20 cellular contexts compared by ENCODE assay signal in the genomic region with DNA sequence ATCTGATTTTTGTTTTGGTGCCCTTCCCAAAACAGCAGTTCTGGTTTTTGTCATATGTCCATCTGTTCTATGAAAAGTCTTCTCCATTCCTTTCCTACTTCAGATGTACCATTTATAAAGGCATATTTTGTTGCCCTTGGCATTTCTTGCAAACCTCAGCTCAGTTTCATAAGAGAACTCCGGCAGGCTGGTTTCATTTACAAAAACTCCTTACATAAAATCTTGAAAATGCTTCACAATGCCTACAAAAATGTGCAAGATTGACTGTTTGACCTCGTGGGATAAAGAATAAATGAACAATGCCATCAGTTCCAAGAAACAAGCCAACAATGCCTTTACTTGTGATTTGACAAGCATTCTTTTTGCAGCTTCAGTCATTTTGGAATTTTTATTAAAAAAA. TPM values are rescaled to one million over a fixed set of nuclear protein-coding genes. Genes with fewer than 3 reads are reported as not detected.
DNase-seq lines count a peak whose midpoint lies in the region; TF ChIP-seq lines count a peak whose summit lies in the region.
"Had no signal": no experiment of that assay in that cellular context is flagged by ENCODE, and none has a peak within 500 bp of the region (broad histone marks: within the 10 kb centered on the region; RNA-seq: fewer than 3 reads in every experiment).

No MANE protein-coding gene starts in this region.

- intact Hi-C loops in activated T-helper 1 cell treated with anti-CD3 and anti-CD28 coated beads, Interleukin-12 subunit alpha, Interleukin-12 subunit beta, Interleukin-2, Interleukin-4 antibody, amounts not matched to agents 30 ng/mL and 10 ng/mL and 1 ng/mL, durations not matched to agents 14 hours and 24 hours and 36 hours (cut with micrococcal nuclease) = loop anchor here (5.0 kb wide), 1 partner anchor 65 kb away; a partner anchor contains a TSS

- H3K4me1 Mint-ChIP-seq in HFFc6 (ENCODE audit: low read depth) = peaks cover 47% of the 10 kb centered on the region
- H3K4me1 Mint-ChIP-seq in activated T-helper 1 cell treated with anti-CD3 and anti-CD28 coated beads, Interleukin-12 subunit alpha, Interleukin-12 subunit beta, Interleukin-2, Interleukin-4 antibody, amounts not matched to agents 30 ng/mL and 10 ng/mL and 1 ng/mL, durations not matched to agents 14 hours and 24 hours and 36 hours (ENCODE audit: low read depth) = peaks cover 5% of the 10 kb centered on the region
- H3K4me1 Mint-ChIP-seq: memory B cell; stimulated activated effector memory CD8-positive, alpha-beta T cell treated with anti-CD3 and anti-CD28 coated beads, Interleukin-12 subunit alpha, Interleukin-12 subunit beta, amount 100 ng/mL, for 72 hours had no signal

- H3K9me3 Mint-ChIP-seq in HFFc6 = no peaks in the 10 kb centered on the region
- no peaks in the 10 kb centered on the region for H3K9me3 Mint-ChIP-seq in activated T-helper 1 cell treated with anti-CD3 and anti-CD28 coated beads, Interleukin-12 subunit alpha, Interleukin-12 subunit beta, Interleukin-2, Interleukin-4 antibody, amounts not matched to agents 30 ng/mL and 10 ng/mL and 1 ng/mL, durations not matched to agents 14 hours and 24 hours and 36 hours
- H3K9me3 Mint-ChIP-seq: CD4-positive, CD25-positive, alpha-beta regulatory T cell; memory B cell; naive thymus-derived CD4-positive, alpha-beta T cell; stimulated activated effector memory CD8-positive, alpha-beta T cell treated with anti-CD3 and anti-CD28 coated beads, Interleukin-12 subunit alpha, Interleukin-12 subunit beta, amount 100 ng/mL, for 72 hours had no signal

- peak overlapping the region; percentile 14; the same call in 1 of the 2 replicates for H3K4me3 Mint-ChIP-seq in HFFc6
- H3K4me3 Mint-ChIP-seq in activated T-helper 1 cell treated with anti-CD3 and anti-CD28 coated beads, Interleukin-12 subunit alpha, Interleukin-12 subunit beta, Interleukin-2, Interleukin-4 antibody, amounts not matched to agents 30 ng/mL and 10 ng/mL and 1 ng/mL, durations not matched to agents 14 hours and 24 hours and 36 hours = no peak overlapping the region
- H3K4me3 Mint-ChIP-seq: CD4-positive, CD25-positive, alpha-beta regulatory T cell; memory B cell; naive thymus-derived CD4-positive, alpha-beta T cell; stimulated activated effector memory CD8-positive, alpha-beta T cell treated with anti-CD3 and anti-CD28 coated beads, Interleukin-12 subunit alpha, Interleukin-12 subunit beta, amount 100 ng/mL, for 72 hours had no signal

- H3K36me3 Mint-ChIP-seq in HFFc6 (ENCODE audit: low read depth) = peaks cover 62% of the 10 kb centered on the region
- H3K36me3 Mint-ChIP-seq in activated T-helper 1 cell treated with anti-CD3 and anti-CD28 coated beads, Interleukin-12 subunit alpha, Interleukin-12 subunit beta, Interleukin-2, Interleukin-4 antibody, amounts not matched to agents 30 ng/mL and 10 ng/mL and 1 ng/mL, durations not matched to agents 14 hours and 24 hours and 36 hours (ENCODE audit: low read depth) = peaks cover 59% of the 10 kb centered on the region

- no peaks in the 10 kb centered on the region; the same call in 1 of the 2 replicates for H3K27me3 Mint-ChIP-seq in HFFc6 (ENCODE audit: insufficient read depth)
- H3K27me3 Mint-ChIP-seq in activated T-helper 1 cell treated with anti-CD3 and anti-CD28 coated beads, Interleukin-12 subunit alpha, Interleukin-12 subunit beta, Interleukin-2, Interleukin-4 antibody, amounts not matched to agents 30 ng/mL and 10 ng/mL and 1 ng/mL, durations not matched to agents 14 hours and 24 hours and 36 hours (ENCODE audit: insufficient read depth) = no peaks in the 10 kb centered on the region
- H3K27me3 Mint-ChIP-seq: CD4-positive, CD25-positive, alpha-beta regulatory T cell; memory B cell; naive thymus-derived CD4-positive, alpha-beta T cell had no signal

- DNase-seq in AG08395 (ENCODE audit: low spot score) = peak; percentile 9
- DNase-seq in HFFc6 = peak; percentile 55
- peak; percentile 54 for DNase-seq in astrocyte of the hippocampus (ENCODE audit: low read depth, low spot score)
- DNase-seq in fibroblast of the conjunctiva (ENCODE audit: low read depth) = peak; percentile 28
- DNase-seq in hepatic stellate cell (ENCODE audit: low spot score) = no peak
- DNase-seq in stimulated activated CD4-positive, alpha-beta T cell treated with anti-CD3 and anti-CD28 coated beads, Interleukin-4, amount 100 ng/mL, for 24 hours = no peak
- DNase-seq in activated T-helper 1 cell treated with anti-CD3 and anti-CD28 coated beads, Interleukin-12 subunit alpha, Interleukin-12 subunit beta, Interleukin-2, Interleukin-4 antibody, amounts not matched to agents 30 ng/mL and 10 ng/mL and 1 ng/mL, durations not matched to agents 14 hours and 24 hours and 36 hours (ENCODE audit: low spot score) = no peak
- DNase-seq in OCI-M1 (lab: John Stamatoyannopoulos, UW) = no peak
- DNase-seq: activated CD4-positive, alpha-beta T cell treated with anti-CD3 and anti-CD28 coated beads, Interleukin-2, amount 50 U/mL, for 48 hours; activated naive CD4-positive, alpha-beta T cell treated with Interleukin-2 at 50 U/mL for 16 hours; CD4-positive, CD25-positive, alpha-beta regulatory T cell; colonic mucosa; DMS153; naive thymus-derived CD4-positive, alpha-beta T cell; NCI-H2171; ovary; T-helper 2 cell; testis had no signal

- H3K27ac Mint-ChIP-seq in HFFc6 = peak overlapping the region; percentile 72; the same call in 1 of the 2 replicates
- H3K27ac Mint-ChIP-seq in activated T-helper 1 cell treated with anti-CD3 and anti-CD28 coated beads, Interleukin-12 subunit alpha, Interleukin-12 subunit beta, Interleukin-2, Interleukin-4 antibody, amounts not matched to agents 30 ng/mL and 10 ng/mL and 1 ng/mL, durations not matched to agents 14 hours and 24 hours and 36 hours = no peak overlapping the region
- H3K27ac Mint-ChIP-seq: stimulated activated effector memory CD8-positive, alpha-beta T cell treated with anti-CD3 and anti-CD28 coated beads, Interleukin-12 subunit alpha, Interleukin-12 subunit beta, amount 100 ng/mL, for 72 hours had no signal

- TF ChIP-seq CTCF in HFFc6 (IDR thresholded peaks at IDR 0.05) = no peak

RNA-seq across cellular contexts. Expression of a gene that starts 39.1 kb away (rescaled TPM):
- total RNA-seq in HFFc6 (2021; fragmentation: NEBNext Ultra II Directional; extraction: Animal tissue kit (Norgen Biotek cat#: 25700)) = 100 to 1,000 TPM in 5 of 6 experiments, 10 to 100 TPM in 1; 95.3 to 112 (median 107) TPM
- 24.8 and 25.1 TPM in 2 replicates for total RNA-seq in activated T-helper 1 cell treated with anti-CD3 and anti-CD28 coated beads, Interleukin-12 subunit alpha, Interleukin-12 subunit beta, Interleukin-2, Interleukin-4 antibody, amounts not matched to agents 30 ng/mL and 10 ng/mL and 1 ng/mL, durations not matched to agents 14 hours and 24 hours and 36 hours

Comparison
In these comparisons a context has a peak if more than half of its experiments do, and no peak if none do; other contexts are left out.
1. DNase-seq: peak in AG08395 (single experiment), HFFc6 (single experiment), astrocyte of the hippocampus (single experiment) and fibroblast of the conjunctiva (single experiment); none in hepatic stellate cell (single experiment), stimulated activated CD4-positive, alpha-beta T cell treated with anti-CD3 and anti-CD28 coated beads, Interleukin-4, amount 100 ng/mL, for 24 hours (single experiment), activated T-helper 1 cell treated with anti-CD3 and anti-CD28 coated beads, Interleukin-12 subunit alpha, Interleukin-12 subunit beta, Interleukin-2, Interleukin-4 antibody, amounts not matched to agents 30 ng/mL and 10 ng/mL and 1 ng/mL, durations not matched to agents 14 hours and 24 hours and 36 hours (single experiment) and OCI-M1 (single experiment).